In the genomic region with DNA sequence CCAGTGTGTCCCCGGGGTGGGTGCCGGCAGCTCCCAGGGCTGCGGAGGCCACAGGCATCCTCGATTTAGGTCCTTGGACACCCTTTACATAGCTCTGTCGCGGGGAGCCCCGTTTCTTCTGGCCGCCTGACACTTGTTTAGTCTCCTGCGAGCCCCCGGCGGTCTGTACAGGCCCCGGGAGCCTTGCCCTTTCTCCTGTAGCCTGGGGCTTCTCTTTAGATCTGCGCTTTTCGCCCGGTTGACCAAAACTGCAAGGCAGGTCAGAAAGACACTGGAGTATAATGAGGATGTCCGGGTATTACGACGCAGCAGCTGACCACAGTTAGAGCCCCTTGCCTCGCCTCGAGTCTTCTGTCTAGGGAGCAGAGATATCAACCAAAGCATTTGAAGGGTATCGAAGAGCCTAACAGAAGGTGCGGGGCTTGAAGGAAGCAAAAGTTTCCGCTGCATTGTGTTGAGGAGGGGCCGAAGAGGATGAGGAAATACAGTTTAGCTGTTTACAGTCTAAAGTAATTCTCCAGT, we compare ENCODE assay signal across 5 cellular contexts. TPM values are rescaled to one million over a fixed set of nuclear protein-coding genes. Genes with fewer than 3 reads are reported as not detected.
A peak's percentile ranks its signal among the peaks of the same experiment; 100 is the strongest.
DNase-seq lines count a peak whose midpoint lies in the region; ATAC-seq and TF ChIP-seq lines count a peak whose summit lies in the region.

No MANE protein-coding gene starts in this region.

- DNase-seq in NB4 (ENCODE audit: low read depth) (peak; percentile 57), fibroblast of villous mesenchyme (ENCODE audit: low read depth) (peak; percentile 22), substantia nigra (lab: John Stamatoyannopoulos, UW) (peak in 9 of 49 donors; percentile 4 to 53 (median 32))

- TF ChIP-seq CTCF in NB4 (IDR thresholded peaks at IDR 0.05; ENCODE audit: low read depth, low read length) (no peak), fibroblast of villous mesenchyme (IDR thresholded peaks at IDR 0.05; ENCODE audit: insufficient read depth, low read depth, low read length) (no peak)

- ATAC-seq in GM21390 (IDR thresholded peaks at IDR 0.05; ENCODE audit: unreplicated experiment) (peak; percentile 17), HG03432 (IDR thresholded peaks at IDR 0.05; ENCODE audit: unreplicated experiment) (no peak)

- TF ChIP-seq POLR2A in NB4 (IDR thresholded peaks at IDR 0.05; ENCODE audit: extremely low read depth, insufficient read length), result no peak

- peak overlapping the region; percentile 27 for H3K27ac ChIP-seq in substantia nigra (ENCODE audit: low read depth, low read length, poor library complexity, severe bottlenecking)

- peak overlapping the region; percentile 77 for H3K4me3 ChIP-seq in NB4 (ENCODE audit: low read depth, low read length)
- peak overlapping the region; percentile 77 for H3K4me3 ChIP-seq in fibroblast of villous mesenchyme (ENCODE audit: low read depth, low read length)

RNA-seq across cellular contexts. Expression of gene BRCC3, which starts 0.4 kb away (rescaled TPM):
- 8.4 and 11.2 TPM in 2 replicates for total RNA-seq in fibroblast of villous mesenchyme

RNA-seq across cellular contexts. Expression of gene CMC4, which starts 0.8 kb away (rescaled TPM):
- total RNA-seq in fibroblast of villous mesenchyme, result 11.0 and 13.8 TPM in 2 replicates

RNA-seq across cellular contexts. Expression of gene MTCP1, which starts 0.8 kb away (rescaled TPM):
- 2.2 and 13.5 TPM in 2 replicates for total RNA-seq in fibroblast of villous mesenchyme

RNA-seq across cellular contexts. Expression of gene FUNDC2, which starts 45.1 kb away (rescaled TPM):
- total RNA-seq in fibroblast of villous mesenchyme, result 27.7 and 31.5 TPM in 2 replicates

RNA-seq across cellular contexts. Expression of gene F8, which starts 49.2 kb away (rescaled TPM):
- 2.2 and 2.3 TPM in 2 replicates for total RNA-seq in fibroblast of villous mesenchyme
